Comparison of ENCODE assay signal across 10 cellular contexts in the genomic region with DNA sequence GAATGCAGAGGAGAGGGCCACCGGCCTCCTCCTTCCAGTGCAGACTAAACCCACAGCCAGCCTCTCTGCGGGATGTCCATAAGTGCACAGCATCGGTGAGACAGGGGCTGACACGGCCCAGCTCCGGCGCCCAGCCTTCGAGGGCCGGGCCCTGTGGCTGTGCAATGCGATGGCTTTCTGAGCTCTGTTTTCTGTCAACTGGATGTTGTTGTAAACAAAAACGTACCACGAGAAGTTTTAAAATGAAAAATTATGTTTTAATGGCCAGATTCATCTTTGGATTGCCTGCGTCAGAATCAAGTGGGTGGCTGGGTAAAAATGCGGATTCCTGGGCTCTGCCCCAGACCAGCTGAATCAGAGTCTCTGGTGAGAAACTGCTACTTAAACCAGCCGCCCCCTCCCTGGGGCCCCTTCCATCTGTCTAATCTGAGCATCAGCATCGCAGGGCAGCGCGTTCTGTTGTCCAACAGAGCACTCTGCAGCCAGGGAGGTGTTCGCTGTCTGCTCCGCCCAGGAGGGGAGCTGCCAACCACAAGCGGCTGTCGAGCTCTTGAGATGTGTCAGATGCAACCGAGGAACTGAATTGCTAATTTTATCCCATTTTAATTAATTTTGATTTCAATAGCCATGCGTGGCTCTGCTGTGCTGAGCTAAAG.
DNase-seq lines count a peak whose midpoint lies in the region; ATAC-seq, FAIRE-seq and TF ChIP-seq lines count a peak whose summit lies in the region.
"Had no signal": no experiment of that assay in that cellular context is flagged by ENCODE, and none has a peak within 500 bp of the region (broad histone marks: within the 10 kb centered on the region; RNA-seq: fewer than 3 reads in every experiment).

No MANE protein-coding gene starts in this region.

- H3K27ac ChIP-seq in pancreas = peak overlapping the region in 1 of 4 donors; percentile 2

- peaks cover 8 to 11% (median 9%) of the 10 kb centered on the region in 3 donors for H3K4me1 ChIP-seq in pancreas

- 80 to 84% methylated on average over 23 of the region's 23 CpGs for WGBS in pancreas, 2 donors

- ATAC-seq in pancreas (peak in 3 of 4 donors; percentile 8 to 50 (median 34)), GM21529 (IDR thresholded peaks at IDR 0.05; ENCODE audit: unreplicated experiment) (no peak), HG02981 (IDR thresholded peaks at IDR 0.05; ENCODE audit: unreplicated experiment) (no peak)

- no peaks in the 10 kb centered on the region for H3K9me3 ChIP-seq in pancreas

- H3K4me3 ChIP-seq in pancreas = no peak overlapping the region

- peaks cover 0 to 29% (median 0%) of the 10 kb centered on the region in 3 donors for H3K36me3 ChIP-seq in pancreas

- no peak for TF ChIP-seq CTCF in pancreas (IDR thresholded peaks at IDR 0.05)

- FAIRE-seq in pancreas (lab: Jason Lieb, UNC) = no peak

- intact Hi-C loops in pancreas (cut with DNase I) = no loop called here

- DNase-seq in D341Med (ENCODE audit: low spot score) (peak; percentile 87), SK-N-DZ (ENCODE audit: low spot score) (peak; percentile 92), fibroblast of peridontal ligament (ENCODE audit: extremely low read depth) (peak; percentile 34), pancreas (no peak), NCI-H510A (lab: John Stamatoyannopoulos, UW) (no peak), GM19240 (ENCODE audit: insufficient read length, low spot score) (no peak)
- DNase-seq: DND-41; stimulated activated CD4-positive, alpha-beta T cell treated with anti-CD3 and anti-CD28 coated beads, Interleukin-2, amount 100 ng/mL, for 24 hours had no signal

- no peaks in the 10 kb centered on the region for H3K27me3 ChIP-seq in pancreas

Comparison
In these comparisons a context has a peak if more than half of its experiments do, and no peak if none do; other contexts are left out.
1. DNase-seq: peak in D341Med (single experiment), SK-N-DZ (single experiment) and fibroblast of peridontal ligament (single experiment); none in pancreas (0 of 6), NCI-H510A (single experiment) and GM19240 (single experiment).
2. ATAC-seq: peak in pancreas (3 of 4); none in GM21529 (single experiment) and HG02981 (single experiment).